ENCODE assay signal across 1 cellular context in the genomic region with DNA sequence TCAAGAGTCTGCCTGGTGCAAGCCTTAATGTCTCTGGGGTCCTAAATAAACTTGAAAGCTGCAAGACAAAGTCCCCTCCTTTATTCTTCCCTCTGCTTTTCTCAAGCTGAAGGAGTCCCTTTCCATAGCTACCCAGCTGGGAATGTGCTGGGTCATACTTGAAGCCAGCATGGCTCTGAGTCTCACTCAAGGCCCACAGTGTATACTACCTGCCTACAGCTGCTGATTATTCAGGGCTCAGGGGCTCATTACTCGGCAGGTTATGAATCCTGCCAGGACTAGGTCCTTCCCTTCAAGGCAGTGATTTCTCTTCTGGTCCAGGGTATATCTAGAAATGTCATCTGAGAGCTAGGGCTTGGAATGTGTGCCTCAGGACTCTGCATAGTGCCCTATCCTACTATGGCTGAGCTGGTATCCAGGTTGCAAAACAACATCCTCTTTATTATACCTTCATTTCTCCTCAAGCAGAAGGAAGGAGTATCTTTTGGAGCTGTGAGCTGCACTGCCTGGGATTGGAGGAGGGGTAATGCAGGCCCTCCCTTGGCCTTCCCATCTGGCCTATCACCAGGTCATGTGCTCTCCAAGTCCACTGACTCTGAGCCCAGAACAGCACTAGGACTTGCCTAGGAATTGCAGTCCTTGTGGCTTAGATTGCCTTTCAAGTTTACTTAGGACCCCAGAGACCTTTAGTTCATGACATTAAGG.
TF ChIP-seq lines count a peak whose summit lies in the region.

No MANE protein-coding gene starts in this region.

TF ChIP-seq in GM23338, 12 proteins besides CTCF, POLR2A, EP300 and RAD21 (continued from another document):
- TF ChIP-seq, protein P1, sequence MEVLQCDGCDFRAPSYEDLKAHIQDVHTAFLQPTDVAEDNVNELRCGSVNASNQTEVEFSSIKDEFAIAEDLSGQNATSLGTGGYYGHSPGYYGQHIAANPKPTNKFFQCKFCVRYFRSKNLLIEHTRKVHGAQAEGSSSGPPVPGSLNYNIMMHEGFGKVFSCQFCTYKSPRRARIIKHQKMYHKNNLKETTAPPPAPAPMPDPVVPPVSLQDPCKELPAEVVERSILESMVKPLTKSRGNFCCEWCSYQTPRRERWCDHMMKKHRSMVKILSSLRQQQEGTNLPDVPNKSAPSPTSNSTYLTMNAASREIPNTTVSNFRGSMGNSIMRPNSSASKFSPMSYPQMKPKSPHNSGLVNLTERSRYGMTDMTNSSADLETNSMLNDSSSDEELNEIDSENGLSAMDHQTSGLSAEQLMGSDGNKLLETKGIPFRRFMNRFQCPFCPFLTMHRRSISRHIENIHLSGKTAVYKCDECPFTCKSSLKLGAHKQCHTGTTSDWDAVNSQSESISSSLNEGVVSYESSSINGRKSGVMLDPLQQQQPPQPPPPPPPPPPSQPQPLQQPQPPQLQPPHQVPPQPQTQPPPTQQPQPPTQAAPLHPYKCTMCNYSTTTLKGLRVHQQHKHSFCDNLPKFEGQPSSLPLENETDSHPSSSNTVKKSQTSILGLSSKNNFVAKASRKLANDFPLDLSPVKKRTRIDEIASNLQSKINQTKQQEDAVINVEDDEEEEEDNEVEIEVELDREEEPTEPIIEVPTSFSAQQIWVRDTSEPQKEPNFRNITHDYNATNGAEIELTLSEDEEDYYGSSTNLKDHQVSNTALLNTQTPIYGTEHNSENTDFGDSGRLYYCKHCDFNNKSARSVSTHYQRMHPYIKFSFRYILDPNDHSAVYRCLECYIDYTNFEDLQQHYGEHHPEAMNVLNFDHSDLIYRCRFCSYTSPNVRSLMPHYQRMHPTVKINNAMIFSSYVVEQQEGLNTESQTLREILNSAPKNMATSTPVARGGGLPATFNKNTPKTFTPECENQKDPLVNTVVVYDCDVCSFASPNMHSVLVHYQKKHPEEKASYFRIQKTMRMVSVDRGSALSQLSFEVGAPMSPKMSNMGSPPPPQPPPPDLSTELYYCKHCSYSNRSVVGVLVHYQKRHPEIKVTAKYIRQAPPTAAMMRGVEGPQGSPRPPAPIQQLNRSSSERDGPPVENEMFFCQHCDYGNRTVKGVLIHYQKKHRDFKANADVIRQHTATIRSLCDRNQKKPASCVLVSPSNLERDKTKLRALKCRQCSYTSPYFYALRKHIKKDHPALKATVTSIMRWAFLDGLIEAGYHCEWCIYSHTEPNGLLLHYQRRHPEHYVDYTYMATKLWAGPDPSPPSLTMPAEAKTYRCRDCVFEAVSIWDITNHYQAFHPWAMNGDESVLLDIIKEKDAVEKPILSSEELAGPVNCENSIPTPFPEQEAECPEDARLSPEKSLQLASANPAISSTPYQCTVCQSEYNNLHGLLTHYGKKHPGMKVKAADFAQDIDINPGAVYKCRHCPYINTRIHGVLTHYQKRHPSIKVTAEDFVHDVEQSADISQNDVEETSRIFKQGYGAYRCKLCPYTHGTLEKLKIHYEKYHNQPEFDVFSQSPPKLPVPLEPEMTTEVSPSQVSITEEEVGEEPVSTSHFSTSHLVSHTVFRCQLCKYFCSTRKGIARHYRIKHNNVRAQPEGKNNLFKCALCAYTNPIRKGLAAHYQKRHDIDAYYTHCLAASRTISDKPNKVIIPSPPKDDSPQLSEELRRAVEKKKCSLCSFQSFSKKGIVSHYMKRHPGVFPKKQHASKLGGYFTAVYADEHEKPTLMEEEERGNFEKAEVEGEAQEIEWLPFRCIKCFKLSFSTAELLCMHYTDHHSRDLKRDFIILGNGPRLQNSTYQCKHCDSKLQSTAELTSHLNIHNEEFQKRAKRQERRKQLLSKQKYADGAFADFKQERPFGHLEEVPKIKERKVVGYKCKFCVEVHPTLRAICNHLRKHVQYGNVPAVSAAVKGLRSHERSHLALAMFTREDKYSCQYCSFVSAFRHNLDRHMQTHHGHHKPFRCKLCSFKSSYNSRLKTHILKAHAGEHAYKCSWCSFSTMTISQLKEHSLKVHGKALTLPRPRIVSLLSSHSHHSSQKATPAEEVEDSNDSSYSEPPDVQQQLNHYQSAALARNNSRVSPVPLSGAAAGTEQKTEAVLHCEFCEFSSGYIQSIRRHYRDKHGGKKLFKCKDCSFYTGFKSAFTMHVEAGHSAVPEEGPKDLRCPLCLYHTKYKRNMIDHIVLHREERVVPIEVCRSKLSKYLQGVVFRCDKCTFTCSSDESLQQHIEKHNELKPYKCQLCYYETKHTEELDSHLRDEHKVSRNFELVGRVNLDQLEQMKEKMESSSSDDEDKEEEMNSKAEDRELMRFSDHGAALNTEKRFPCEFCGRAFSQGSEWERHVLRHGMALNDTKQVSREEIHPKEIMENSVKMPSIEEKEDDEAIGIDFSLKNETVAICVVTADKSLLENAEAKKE (CRISPR knock-in tag; IDR thresholded peaks at IDR 0.05): no peak
- no peak for TF ChIP-seq STAT1 (IDR thresholded peaks at IDR 0.05; ENCODE audit: unreplicated experiment)
- TF ChIP-seq NANOG (IDR thresholded peaks at IDR 0.05; ENCODE audit: borderline replicate concordance): no peak
- TF ChIP-seq CREB1 (CRISPR knock-in tag; IDR thresholded peaks at IDR 0.05; ENCODE audit: low read depth): no peak
- TF ChIP-seq, protein P2, sequence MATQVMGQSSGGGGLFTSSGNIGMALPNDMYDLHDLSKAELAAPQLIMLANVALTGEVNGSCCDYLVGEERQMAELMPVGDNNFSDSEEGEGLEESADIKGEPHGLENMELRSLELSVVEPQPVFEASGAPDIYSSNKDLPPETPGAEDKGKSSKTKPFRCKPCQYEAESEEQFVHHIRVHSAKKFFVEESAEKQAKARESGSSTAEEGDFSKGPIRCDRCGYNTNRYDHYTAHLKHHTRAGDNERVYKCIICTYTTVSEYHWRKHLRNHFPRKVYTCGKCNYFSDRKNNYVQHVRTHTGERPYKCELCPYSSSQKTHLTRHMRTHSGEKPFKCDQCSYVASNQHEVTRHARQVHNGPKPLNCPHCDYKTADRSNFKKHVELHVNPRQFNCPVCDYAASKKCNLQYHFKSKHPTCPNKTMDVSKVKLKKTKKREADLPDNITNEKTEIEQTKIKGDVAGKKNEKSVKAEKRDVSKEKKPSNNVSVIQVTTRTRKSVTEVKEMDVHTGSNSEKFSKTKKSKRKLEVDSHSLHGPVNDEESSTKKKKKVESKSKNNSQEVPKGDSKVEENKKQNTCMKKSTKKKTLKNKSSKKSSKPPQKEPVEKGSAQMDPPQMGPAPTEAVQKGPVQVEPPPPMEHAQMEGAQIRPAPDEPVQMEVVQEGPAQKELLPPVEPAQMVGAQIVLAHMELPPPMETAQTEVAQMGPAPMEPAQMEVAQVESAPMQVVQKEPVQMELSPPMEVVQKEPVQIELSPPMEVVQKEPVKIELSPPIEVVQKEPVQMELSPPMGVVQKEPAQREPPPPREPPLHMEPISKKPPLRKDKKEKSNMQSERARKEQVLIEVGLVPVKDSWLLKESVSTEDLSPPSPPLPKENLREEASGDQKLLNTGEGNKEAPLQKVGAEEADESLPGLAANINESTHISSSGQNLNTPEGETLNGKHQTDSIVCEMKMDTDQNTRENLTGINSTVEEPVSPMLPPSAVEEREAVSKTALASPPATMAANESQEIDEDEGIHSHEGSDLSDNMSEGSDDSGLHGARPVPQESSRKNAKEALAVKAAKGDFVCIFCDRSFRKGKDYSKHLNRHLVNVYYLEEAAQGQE (IDR thresholded peaks at IDR 0.05; ENCODE audit: unreplicated experiment): no peak
- no peak for TF ChIP-seq POLR2AphosphoS5 (IDR thresholded peaks at IDR 0.05; ENCODE audit: low read depth)
- no peak for TF ChIP-seq ZNF114 (CRISPR knock-in tag; IDR thresholded peaks at IDR 0.05)
- TF ChIP-seq EZH2 (IDR thresholded peaks at IDR 0.05; ENCODE audit: low read depth, unreplicated experiment): no peak
- TF ChIP-seq, protein P3, sequence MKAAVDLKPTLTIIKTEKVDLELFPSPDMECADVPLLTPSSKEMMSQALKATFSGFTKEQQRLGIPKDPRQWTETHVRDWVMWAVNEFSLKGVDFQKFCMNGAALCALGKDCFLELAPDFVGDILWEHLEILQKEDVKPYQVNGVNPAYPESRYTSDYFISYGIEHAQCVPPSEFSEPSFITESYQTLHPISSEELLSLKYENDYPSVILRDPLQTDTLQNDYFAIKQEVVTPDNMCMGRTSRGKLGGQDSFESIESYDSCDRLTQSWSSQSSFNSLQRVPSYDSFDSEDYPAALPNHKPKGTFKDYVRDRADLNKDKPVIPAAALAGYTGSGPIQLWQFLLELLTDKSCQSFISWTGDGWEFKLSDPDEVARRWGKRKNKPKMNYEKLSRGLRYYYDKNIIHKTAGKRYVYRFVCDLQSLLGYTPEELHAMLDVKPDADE (IDR thresholded peaks at IDR 0.05): no peak
